Comparison of ENCODE assay signal across 14 cellular contexts in the genomic region with DNA sequence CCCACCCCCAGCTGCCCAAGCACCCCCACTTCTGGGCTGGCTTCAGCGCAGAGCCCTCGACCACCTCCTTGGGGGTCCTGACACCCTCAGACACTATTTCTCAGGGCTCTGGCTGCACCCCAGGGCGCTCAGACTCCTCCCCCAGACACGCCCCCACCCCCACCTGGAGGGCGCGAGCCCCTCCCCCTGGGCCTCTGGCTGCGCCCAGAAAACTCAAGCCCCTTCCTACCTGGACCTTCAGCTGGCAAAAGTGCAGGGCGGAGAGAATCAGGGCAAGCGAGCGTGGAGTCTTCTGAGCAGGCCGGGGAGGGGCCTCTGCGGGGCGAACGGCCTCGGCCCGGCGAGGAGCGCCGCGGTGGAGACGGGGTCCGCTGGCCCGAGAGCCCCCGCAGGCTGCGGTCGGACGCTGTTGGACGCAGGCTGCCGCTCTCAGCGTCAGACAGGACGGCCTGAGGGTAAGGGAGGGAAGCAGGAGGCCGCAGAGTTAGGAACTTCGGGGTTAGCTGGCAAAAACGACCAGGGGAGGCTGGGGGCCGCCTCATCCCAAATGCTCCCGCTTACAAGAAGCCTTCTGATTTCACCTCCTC. TPM values are rescaled to one million over a fixed set of nuclear protein-coding genes. Genes with fewer than 3 reads are reported as not detected.
DNase-seq lines count a peak whose midpoint lies in the region; ATAC-seq and TF ChIP-seq lines count a peak whose summit lies in the region.
"Had no signal": no experiment of that assay in that cellular context is flagged by ENCODE, and none has a peak within 500 bp of the region (broad histone marks: within the 10 kb centered on the region; RNA-seq: fewer than 3 reads in every experiment).

No MANE protein-coding gene starts in this region.

- H3K27me3 ChIP-seq in left ventricle myocardium inferior (ENCODE audit: low read depth) = no peaks in the 10 kb centered on the region
- H3K27me3 ChIP-seq: MG63 had no signal

- ATAC-seq in T-helper 17 cell (no peak), GM21423 (IDR thresholded peaks at IDR 0.05; ENCODE audit: unreplicated experiment) (no peak)
- ATAC-seq: PC-3 had no signal

- no peak overlapping the region for H3K4me3 ChIP-seq in left ventricle myocardium inferior
- H3K4me3 ChIP-seq: MG63, prostate gland had no signal

- no peak overlapping the region for H3K4me3 Mint-ChIP-seq in T-helper 17 cell
- H3K4me3 Mint-ChIP-seq: T-helper 1 cell treated with Interleukin-12 subunit alpha and Interleukin-12 subunit beta and Interleukin-4 antibody, amounts not matched to agents 30 μg/mL and 1 μg/mL, for 36 hours had no signal

- H3K36me3 ChIP-seq in left ventricle myocardium inferior = peaks cover 80% of the 10 kb centered on the region

- H3K4me1 ChIP-seq in left ventricle myocardium inferior = no peaks in the 10 kb centered on the region
- H3K4me1 ChIP-seq: prostate gland had no signal

- no peak for TF ChIP-seq CTCF in GM13976 (IDR thresholded peaks at IDR 0.05; ENCODE audit: borderline replicate concordance, control extremely low read depth, extremely low read depth, insufficient read depth, missing control alignments)
- no peak for TF ChIP-seq CTCF in left ventricle myocardium inferior (IDR thresholded peaks at IDR 0.05; ENCODE audit: borderline replicate concordance)

- H3K9me3 ChIP-seq in T-helper 17 cell (ENCODE audit: control insufficient read depth, low read length, poor library complexity, severe bottlenecking) = no peaks in the 10 kb centered on the region
- H3K9me3 ChIP-seq in left ventricle myocardium inferior (replicated peaks) = no peaks in the 10 kb centered on the region
- H3K9me3 ChIP-seq: MG63, prostate gland had no signal

- H3K4me1 Mint-ChIP-seq in T-helper 17 cell = peaks cover 19% of the 10 kb centered on the region

- intact Hi-C loops in left ventricle myocardium inferior (cut with micrococcal nuclease) = no loop called here
- intact Hi-C loops in posterior vena cava (cut with DNase I) = no loop called here

- H3K27ac Mint-ChIP-seq in T-helper 17 cell = peak overlapping the region; percentile 45
- H3K27ac Mint-ChIP-seq: T-helper 1 cell treated with Interleukin-12 subunit alpha and Interleukin-12 subunit beta and Interleukin-4 antibody, amounts not matched to agents 30 μg/mL and 1 μg/mL, for 36 hours had no signal

- no peak overlapping the region for H3K27ac ChIP-seq in left ventricle myocardium inferior (replicated peaks)
- H3K27ac ChIP-seq: HL-60, prostate gland had no signal

- H3K27me3 Mint-ChIP-seq in T-helper 17 cell = no peaks in the 10 kb centered on the region

- DNase-seq in GM13976 (ENCODE audit: low spot score) (peak; percentile 52), T-helper 17 cell (no peak), left ventricle myocardium inferior (peak; percentile 16), posterior vena cava (ENCODE audit: low spot score) (peak; percentile 86), DMS79 (lab: John Stamatoyannopoulos, UW) (no peak), COR-L47 (lab: John Stamatoyannopoulos, UW) (no peak), NCI-H1092 treated with DMSO at 0.1 percent for 48 hours (lab: John Stamatoyannopoulos, UW) (no peak)
- DNase-seq: MG63, NCI-H2227 treated with DMSO at 0.1 percent for 48 hours, PC-3 had no signal

- in situ Hi-C loops in GM13976 (cut with MboI; ENCODE audit: low sequenced_read_pairs, unreplicated experiment) = no loop called here

- H3K36me3 Mint-ChIP-seq in T-helper 17 cell (ENCODE audit: low read depth) = peaks cover 20% of the 10 kb centered on the region

RNA-seq across cellular contexts. Expression of a gene that starts 17.4 kb away (rescaled TPM):
- total RNA-seq in T-helper 17 cell (10 to 100 TPM in 1 of 2 donors, 1 to 10 TPM in 1; 9.7 to 17.6 TPM), left ventricle myocardium inferior (9.7 TPM), posterior vena cava (10 to 100 TPM; 28.9 to 63.0 TPM)

RNA-seq across cellular contexts. Expression of a gene that starts 36.0 kb away (rescaled TPM):
- total RNA-seq in T-helper 17 cell (1,000 to 10,000 TPM; 3,182 to 3,922 TPM), left ventricle myocardium inferior (6,072 TPM), posterior vena cava (over 10,000 TPM; 12,584 to 18,986 TPM)

Comparison
In these comparisons a context has a peak if more than half of its experiments do, and no peak if none do; other contexts are left out.
1. DNase-seq: peak in GM13976 (single experiment), left ventricle myocardium inferior (single experiment) and posterior vena cava (single experiment); none in T-helper 17 cell (0 of 3), DMS79 (single experiment), COR-L47 (single experiment) and NCI-H1092 treated with DMSO at 0.1 percent for 48 hours (single experiment).